ENCODE assay signal across 15 cellular contexts in the genomic region with DNA sequence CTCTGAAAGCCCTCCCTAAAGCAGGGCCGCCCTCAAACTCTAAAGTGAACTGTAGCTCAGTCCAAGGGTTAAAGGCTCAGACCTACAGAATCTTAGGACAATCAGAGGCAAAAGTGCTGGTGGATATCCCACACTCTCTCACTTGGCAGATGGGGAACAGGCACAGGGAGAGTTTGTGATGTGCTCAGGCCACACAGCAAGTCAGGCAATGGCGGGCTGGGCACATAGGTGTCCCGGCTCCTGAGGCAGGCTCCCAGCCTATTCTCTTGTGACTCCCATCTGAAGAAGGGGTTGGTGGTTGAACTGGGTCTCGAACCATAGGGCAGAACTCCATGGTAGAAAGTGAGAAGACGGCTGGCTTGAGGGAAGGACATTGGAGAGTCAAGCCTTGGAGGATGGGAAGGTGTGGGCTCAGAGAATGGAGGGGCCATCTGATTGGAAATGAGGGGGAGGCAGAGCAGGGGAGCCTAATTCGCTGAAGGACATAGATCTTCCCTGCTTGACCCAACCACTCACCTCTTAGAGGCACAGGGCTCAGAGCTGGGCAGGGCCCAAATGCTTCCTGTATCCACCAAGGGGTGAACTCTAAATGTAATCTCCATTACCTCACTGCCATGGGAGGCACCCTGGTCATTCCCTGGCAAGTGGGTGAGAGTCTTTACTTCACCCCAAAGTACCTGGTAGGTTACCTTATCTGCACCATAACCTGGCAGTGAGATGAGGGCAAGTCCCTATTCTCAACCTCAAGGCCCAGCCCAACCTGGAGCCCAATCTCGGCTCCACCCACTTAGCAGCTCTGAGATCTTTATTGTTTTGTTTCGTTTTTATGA. TPM values are rescaled to one million over a fixed set of nuclear protein-coding genes. Genes with fewer than 3 reads are reported as not detected.
DNase-seq lines count a peak whose midpoint lies in the region; ATAC-seq and TF ChIP-seq lines count a peak whose summit lies in the region.
"Had no signal": no experiment of that assay in that cellular context is flagged by ENCODE, and none has a peak within 500 bp of the region (broad histone marks: within the 10 kb centered on the region; RNA-seq: fewer than 3 reads in every experiment).

No MANE protein-coding gene starts in this region.

- DNase-seq in Right ventricle myocardium inferior (ENCODE audit: missing footprints) (peak; percentile 46), Right ventricle myocardium superior (no peak), type B pancreatic cell (ENCODE audit: extremely low spot score, unreplicated experiment) (no peak), esophagus squamous epithelium (lab: John Stamatoyannopoulos, UW) (no peak), HuH-7 (ENCODE audit: low spot score) (no peak), NCI-H2081 treated with DMSO at 0.1 percent for 48 hours (lab: John Stamatoyannopoulos, UW) (no peak)
- peak; percentile 74 for DNase-seq in activated effector memory CD4-positive, alpha-beta T cell treated with anti-CD3 and anti-CD28 coated beads, Interleukin-2, amount 50 U/mL, for 16 hours
- DNase-seq: caudate nucleus, H9, islet precursor cell, NCI-H146, NCI-H526 had no signal

- no peaks in the 10 kb centered on the region for H3K36me3 ChIP-seq in mucosa of stomach (ENCODE audit: control insufficient read depth, insufficient read depth, low read length)
- no peaks in the 10 kb centered on the region for H3K36me3 ChIP-seq in esophagus squamous epithelium

- H3K9me3 ChIP-seq in mucosa of stomach (ENCODE audit: control insufficient read depth, low read length), result no peaks in the 10 kb centered on the region
- no peaks in the 10 kb centered on the region for H3K9me3 ChIP-seq in esophagus squamous epithelium

- intact Hi-C loops in Right ventricle myocardium inferior (cut with DNase I), result loop anchor here (10.0 kb wide), 1 partner anchor 259 kb away; no protein-coding TSS in a partner anchor
- intact Hi-C loops in Right ventricle myocardium superior (cut with DNase I), result no loop called here
- intact Hi-C loops in esophagus squamous epithelium (cut with DNase I), result no loop called here

- no peaks in the 10 kb centered on the region for H3K9me3 Mint-ChIP-seq in type B pancreatic cell
- H3K9me3 Mint-ChIP-seq: H9; natural killer cell treated with Interleukin-12 subunit alpha and Interleukin-12 subunit beta and Interleukin-15 and Interleukin-18, amount 100 ng/mL, for 72 hours had no signal

- H3K4me1 ChIP-seq in mucosa of stomach (ENCODE audit: control insufficient read depth, insufficient read depth, low read length) (peaks cover 81% of the 10 kb centered on the region), esophagus squamous epithelium (peaks cover 12 to 28% (median 19%) of the 10 kb centered on the region in 3 donors)

- peaks cover 3% of the 10 kb centered on the region for H3K27me3 Mint-ChIP-seq in type B pancreatic cell

- no peak overlapping the region for H3K27ac ChIP-seq in esophagus squamous epithelium

- peaks cover 20% of the 10 kb centered on the region for H3K4me1 Mint-ChIP-seq in type B pancreatic cell (ENCODE audit: unreplicated experiment)

- TF ChIP-seq CTCF in type B pancreatic cell (conservative IDR thresholded peaks at IDR 0.05) (no peak), esophagus squamous epithelium (IDR thresholded peaks at IDR 0.05) (no peak)

- no peaks in the 10 kb centered on the region for H3K36me3 Mint-ChIP-seq in type B pancreatic cell
- H3K36me3 Mint-ChIP-seq: natural killer cell treated with Interleukin-12 subunit alpha and Interleukin-12 subunit beta and Interleukin-15 and Interleukin-18, amount 100 ng/mL, for 72 hours had no signal

- H3K27me3 ChIP-seq in mucosa of stomach (ENCODE audit: control insufficient read depth, insufficient read depth, low read length) (no peaks in the 10 kb centered on the region), esophagus squamous epithelium (no peaks in the 10 kb centered on the region)

- H3K4me3 Mint-ChIP-seq in type B pancreatic cell, result peak overlapping the region; percentile 41
- H3K4me3 Mint-ChIP-seq: H9; natural killer cell treated with Interleukin-12 subunit alpha and Interleukin-12 subunit beta and Interleukin-15 and Interleukin-18, amount 100 ng/mL, for 72 hours had no signal

- 80 to 86% methylated on average over 7 to 8 of the region's 8 CpGs for WGBS in esophagus squamous epithelium, 2 donors

- H3K9ac ChIP-seq in mucosa of stomach (ENCODE audit: low read length), result no peak overlapping the region

- peak overlapping the region; percentile 15 for H3K4me3 ChIP-seq in mucosa of stomach (ENCODE audit: low read length)
- no peak overlapping the region for H3K4me3 ChIP-seq in esophagus squamous epithelium
- H3K4me3 ChIP-seq: smooth muscle cell had no signal

- no peak for ATAC-seq in Right ventricle myocardium inferior
- ATAC-seq in Right ventricle myocardium superior (ENCODE audit: poor library complexity), result no peak
- ATAC-seq: natural killer cell treated with Interleukin-12 subunit alpha and Interleukin-12 subunit beta and Interleukin-15 and Interleukin-18, amount 100 ng/mL, for 72 hours had no signal

- no peak for TF ChIP-seq POLR2A in esophagus squamous epithelium (IDR thresholded peaks at IDR 0.05)

- H3K27ac Mint-ChIP-seq in type B pancreatic cell, result peak overlapping the region; percentile 74
- H3K27ac Mint-ChIP-seq: H9; natural killer cell treated with Interleukin-12 subunit alpha and Interleukin-12 subunit beta and Interleukin-15 and Interleukin-18, amount 100 ng/mL, for 72 hours had no signal

RNA-seq across cellular contexts. Expression of a gene that starts 4.9 kb away (rescaled TPM):
- 48.8 TPM for total RNA-seq in Right ventricle myocardium inferior
- 44.8 TPM for total RNA-seq in Right ventricle myocardium superior
- 62.2 and 102 TPM in 2 replicates for total RNA-seq in type B pancreatic cell (ENCODE audit: low replicate concordance)
- 10 to 100 TPM; 28.2 to 79.5 (median 40.4) TPM for total RNA-seq in esophagus squamous epithelium

Comparison
In these comparisons a context has a peak if more than half of its experiments do, and no peak if none do; other contexts are left out.
1. DNase-seq: peak in Right ventricle myocardium inferior (single experiment) and activated effector memory CD4-positive, alpha-beta T cell treated with anti-CD3 and anti-CD28 coated beads, Interleukin-2, amount 50 U/mL, for 16 hours (single experiment); none in Right ventricle myocardium superior (single experiment), type B pancreatic cell (single experiment), esophagus squamous epithelium (single experiment), HuH-7 (single experiment) and NCI-H2081 treated with DMSO at 0.1 percent for 48 hours (single experiment).